ENCODE assay signal across 13 cellular contexts in the genomic region with DNA sequence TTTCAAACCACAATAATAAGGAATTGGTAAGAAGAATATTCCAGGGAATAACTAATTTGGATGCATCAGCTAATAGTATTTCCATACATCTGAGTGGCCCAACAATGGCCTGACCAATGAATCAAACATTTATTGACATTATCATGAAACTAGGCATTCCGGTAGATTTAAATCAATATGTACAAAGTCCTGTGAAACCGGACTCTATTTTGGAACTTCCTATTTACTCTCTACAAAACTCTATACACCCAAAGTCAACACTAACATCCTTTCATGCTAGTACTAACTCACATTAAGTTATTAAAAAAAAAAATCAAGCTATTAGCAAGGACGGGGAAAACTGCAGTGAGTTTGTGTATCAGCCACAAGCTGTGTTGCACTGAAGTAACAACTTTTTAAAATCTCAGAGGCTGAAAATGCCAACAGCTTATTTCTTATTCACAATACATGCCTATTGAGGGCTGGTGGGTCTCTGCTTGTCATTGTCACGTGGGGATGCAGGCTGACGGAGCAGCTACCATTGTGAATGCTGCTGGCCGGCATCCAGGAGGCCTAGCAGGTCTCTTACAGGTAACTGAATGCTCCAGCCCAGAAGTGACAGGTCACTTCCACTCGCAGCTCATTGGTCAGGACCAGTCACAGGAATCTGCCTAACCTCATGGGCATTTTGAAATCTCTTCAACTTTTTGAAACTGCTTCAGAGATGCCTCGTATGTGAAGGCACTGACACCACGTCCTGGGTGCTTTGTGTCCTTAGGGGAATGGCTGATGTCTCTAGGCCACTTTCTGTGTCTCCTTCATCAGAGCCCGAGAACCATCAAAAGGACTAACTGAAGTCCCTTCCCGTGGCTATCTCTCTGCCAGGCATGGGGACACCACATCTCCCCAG.
DNase-seq lines count a peak whose midpoint lies in the region; ATAC-seq and TF ChIP-seq lines count a peak whose summit lies in the region.
"Had no signal": no experiment of that assay in that cellular context is flagged by ENCODE, and none has a peak within 500 bp of the region (broad histone marks: within the 10 kb centered on the region; RNA-seq: fewer than 3 reads in every experiment).

No MANE protein-coding gene starts in this region.

- no peaks in the 10 kb centered on the region for H3K36me3 ChIP-seq in HCT116 (ENCODE audit: control insufficient read depth in 1 of 2, insufficient read depth in 2 of 2, low read length in 2 of 2)

- CTCF ChIA-PET in HCT116 (lab: Charles Lee) = interaction anchor here (0.7 to 0.8 kb wide), 2 partner anchors 10 to 17 kb away, joined by 3 read pairs; no protein-coding TSS in a partner anchor

- intact Hi-C loops in HCT116 (cut with micrococcal nuclease) = no loop called here
- intact Hi-C loops in left colon (cut with DNase I, micrococcal nuclease) = no loop called here

- RAD21 ChIA-PET in HCT116 (lab: Charles Lee; ENCODE audit: low non-redundant PET in 1 of 2, low total read pairs in 2 of 2, uncharacterized antibody in 2 of 2, unreplicated experiment in 2 of 2) = no interaction called here

- no peaks in the 10 kb centered on the region; the same call in 1 of the 2 replicates for H3K79me2 ChIP-seq in HCT116 (ENCODE audit: insufficient read depth, low read length)

- no peaks in the 10 kb centered on the region; the same call in 1 of the 2 replicates for H4K20me1 ChIP-seq in HCT116 (ENCODE audit: insufficient read depth)

- no peaks in the 10 kb centered on the region for H3K27me3 ChIP-seq in HCT116 (ENCODE audit: insufficient read depth, low read length)

- no peak for TF ChIP-seq CTCF in HCT116 (IDR thresholded peaks at IDR 0.05 in 2 of 3, conservative IDR thresholded peaks at IDR 0.05 in 1 of 3; ENCODE audit: borderline replicate concordance in 1 of 3, insufficient read depth in 1 of 3, low read depth in 2 of 3, low read length in 2 of 3)

- no peak overlapping the region for H3K4me3 ChIP-seq in HCT116 (replicated peaks in 1 of 2; ENCODE audit: low read depth in 1 of 2, low read length in 2 of 2)
- H3K4me3 ChIP-seq: psoas muscle had no signal

- BruUV-seq in HCT116 (replicated peaks; lab: Mats Ljungman, UMichigan) = no TSS peak

- no peak overlapping the region for H2AFZ ChIP-seq in HCT116 (ENCODE audit: low read depth, low read length, poor library complexity, severe bottlenecking)

- TF ChIP-seq POLR2A in HCT116 (IDR thresholded peaks at IDR 0.05; ENCODE audit: borderline replicate concordance, extremely low read depth, insufficient read depth, insufficient read length) = no peak

- no peaks in the 10 kb centered on the region for H3K9me2 ChIP-seq in HCT116 (ENCODE audit: insufficient read depth)

- no peak overlapping the region for H3K9ac ChIP-seq in HCT116 (ENCODE audit: low read length)

- DNase-seq in HCT116 (ENCODE audit: low read depth, low spot score) (no peak), NCI-H69 (lab: John Stamatoyannopoulos, UW) (peak; percentile 72), left colon (peak in 1 of 2 donors; percentile 73), substantia nigra (lab: John Stamatoyannopoulos, UW) (peak in 6 of 49 donors; percentile 34 to 83 (median 42))
- DNase-seq in stimulated activated CD4-positive, alpha-beta T cell treated with anti-CD3 and anti-CD28 coated beads, Interleukin-1b, Interleukin-23, amount 100 ng/mL, for 48 hours = no peak
- DNase-seq: activated CD4-positive, alpha-beta memory T cell treated with anti-CD3 and anti-CD28 coated beads, Interleukin-2, amount 10 ng/mL, durations not matched to agents 7 days and 5 days; effector memory CD8-positive, alpha-beta T cell; immature natural killer cell; psoas muscle; stimulated activated CD4-positive, alpha-beta T cell treated with anti-CD3 and anti-CD28 coated beads, Interleukin-4, amount 100 ng/mL, for 1 hour; stimulated activated naive B cell treated with anti-CD40 and anti-IgM and Interleukin-4, amounts not matched to agents 10 μg/mL and 1 μg/mL and 100 μg/mL, for 72 hours had no signal

- H3K9me3 ChIP-seq in HCT116 (ENCODE audit: control insufficient read depth in 1 of 2, insufficient read depth in 1 of 2, low read depth in 1 of 2, low read length in 2 of 2) = no peaks in the 10 kb centered on the region
- H3K9me3 ChIP-seq: psoas muscle had no signal

- H3K4me1 ChIP-seq in HCT116 (ENCODE audit: control insufficient read depth in 1 of 2, insufficient read depth in 2 of 2, low read length in 2 of 2) = peaks cover 79 to 93% of the 10 kb centered on the region in 2 experiments

- H3K27ac ChIP-seq in HCT116 (ENCODE audit: low read depth, low read length) (no peak overlapping the region), substantia nigra (ENCODE audit: low read depth, low read length, poor library complexity, severe bottlenecking) (peak overlapping the region; percentile 89)
- H3K27ac ChIP-seq: psoas muscle had no signal

- ATAC-seq in HCT116 (no peak), left colon (peak; percentile 18), HG03521 (IDR thresholded peaks at IDR 0.05; ENCODE audit: unreplicated experiment) (no peak), HG03280 (IDR thresholded peaks at IDR 0.05; ENCODE audit: unreplicated experiment) (no peak)
- ATAC-seq: effector memory CD8-positive, alpha-beta T cell; stimulated activated naive B cell treated with anti-CD40 and anti-IgM and Interleukin-4, amounts not matched to agents 10 μg/mL and 1 μg/mL and 100 μg/mL, for 72 hours had no signal

- peak overlapping the region; percentile 77 for H3K4me2 ChIP-seq in HCT116 (ENCODE audit: low read length)

- no peak for TF ChIP-seq RAD21 in HCT116 (IDR thresholded peaks at IDR 0.05; ENCODE audit: low read depth)

- POLR2A ChIA-PET in HCT116 (lab: Charles Lee) = no interaction called here

TF ChIP-seq in HCT116, 20 proteins besides CTCF, POLR2A, EP300 and RAD21 (continues in another document):
- TF ChIP-seq POLR2AphosphoS5 (IDR thresholded peaks at IDR 0.05; ENCODE audit: low read depth, low read length) (no peak), ELF1 (IDR thresholded peaks at IDR 0.05; ENCODE audit: borderline replicate concordance, low read depth) (no peak), SP1 (IDR thresholded peaks at IDR 0.05; ENCODE audit: low read depth) (no peak), EZH2 (IDR thresholded peaks at IDR 0.05) (no peak), SIN3A (IDR thresholded peaks at IDR 0.05; ENCODE audit: low read depth) (no peak), YY1 (IDR thresholded peaks at IDR 0.05; ENCODE audit: extremely low read depth, insufficient replicate concordance, low read depth, low read length) (no peak), SRF (IDR thresholded peaks at IDR 0.05; ENCODE audit: low read depth) (no peak), ZBTB33 (IDR thresholded peaks at IDR 0.05; ENCODE audit: extremely low read depth, insufficient replicate concordance, low read length) (no peak), EGR1 (IDR thresholded peaks at IDR 0.05; ENCODE audit: low read depth) (no peak), ZFX (IDR thresholded peaks at IDR 0.05) (no peak), ZNF274 (IDR thresholded peaks at IDR 0.05; ENCODE audit: low read depth, low read length) (no peak), FOSL1 (IDR thresholded peaks at IDR 0.05; ENCODE audit: low read depth) (no peak), TCF7L2 (IDR thresholded peaks at IDR 0.05; ENCODE audit: borderline replicate concordance, extremely low read depth, insufficient read depth, insufficient read length) (no peak), CBX3 (IDR thresholded peaks at IDR 0.05; ENCODE audit: low read depth) (no peak), EZH2phosphoT487 (IDR thresholded peaks at IDR 0.05; ENCODE audit: borderline replicate concordance) (no peak)
- TF ChIP-seq, protein P1, sequence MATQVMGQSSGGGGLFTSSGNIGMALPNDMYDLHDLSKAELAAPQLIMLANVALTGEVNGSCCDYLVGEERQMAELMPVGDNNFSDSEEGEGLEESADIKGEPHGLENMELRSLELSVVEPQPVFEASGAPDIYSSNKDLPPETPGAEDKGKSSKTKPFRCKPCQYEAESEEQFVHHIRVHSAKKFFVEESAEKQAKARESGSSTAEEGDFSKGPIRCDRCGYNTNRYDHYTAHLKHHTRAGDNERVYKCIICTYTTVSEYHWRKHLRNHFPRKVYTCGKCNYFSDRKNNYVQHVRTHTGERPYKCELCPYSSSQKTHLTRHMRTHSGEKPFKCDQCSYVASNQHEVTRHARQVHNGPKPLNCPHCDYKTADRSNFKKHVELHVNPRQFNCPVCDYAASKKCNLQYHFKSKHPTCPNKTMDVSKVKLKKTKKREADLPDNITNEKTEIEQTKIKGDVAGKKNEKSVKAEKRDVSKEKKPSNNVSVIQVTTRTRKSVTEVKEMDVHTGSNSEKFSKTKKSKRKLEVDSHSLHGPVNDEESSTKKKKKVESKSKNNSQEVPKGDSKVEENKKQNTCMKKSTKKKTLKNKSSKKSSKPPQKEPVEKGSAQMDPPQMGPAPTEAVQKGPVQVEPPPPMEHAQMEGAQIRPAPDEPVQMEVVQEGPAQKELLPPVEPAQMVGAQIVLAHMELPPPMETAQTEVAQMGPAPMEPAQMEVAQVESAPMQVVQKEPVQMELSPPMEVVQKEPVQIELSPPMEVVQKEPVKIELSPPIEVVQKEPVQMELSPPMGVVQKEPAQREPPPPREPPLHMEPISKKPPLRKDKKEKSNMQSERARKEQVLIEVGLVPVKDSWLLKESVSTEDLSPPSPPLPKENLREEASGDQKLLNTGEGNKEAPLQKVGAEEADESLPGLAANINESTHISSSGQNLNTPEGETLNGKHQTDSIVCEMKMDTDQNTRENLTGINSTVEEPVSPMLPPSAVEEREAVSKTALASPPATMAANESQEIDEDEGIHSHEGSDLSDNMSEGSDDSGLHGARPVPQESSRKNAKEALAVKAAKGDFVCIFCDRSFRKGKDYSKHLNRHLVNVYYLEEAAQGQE (IDR thresholded peaks at IDR 0.05; ENCODE audit: low read depth) = no peak
